1 cellular context compared by ENCODE assay signal in the genomic region with DNA sequence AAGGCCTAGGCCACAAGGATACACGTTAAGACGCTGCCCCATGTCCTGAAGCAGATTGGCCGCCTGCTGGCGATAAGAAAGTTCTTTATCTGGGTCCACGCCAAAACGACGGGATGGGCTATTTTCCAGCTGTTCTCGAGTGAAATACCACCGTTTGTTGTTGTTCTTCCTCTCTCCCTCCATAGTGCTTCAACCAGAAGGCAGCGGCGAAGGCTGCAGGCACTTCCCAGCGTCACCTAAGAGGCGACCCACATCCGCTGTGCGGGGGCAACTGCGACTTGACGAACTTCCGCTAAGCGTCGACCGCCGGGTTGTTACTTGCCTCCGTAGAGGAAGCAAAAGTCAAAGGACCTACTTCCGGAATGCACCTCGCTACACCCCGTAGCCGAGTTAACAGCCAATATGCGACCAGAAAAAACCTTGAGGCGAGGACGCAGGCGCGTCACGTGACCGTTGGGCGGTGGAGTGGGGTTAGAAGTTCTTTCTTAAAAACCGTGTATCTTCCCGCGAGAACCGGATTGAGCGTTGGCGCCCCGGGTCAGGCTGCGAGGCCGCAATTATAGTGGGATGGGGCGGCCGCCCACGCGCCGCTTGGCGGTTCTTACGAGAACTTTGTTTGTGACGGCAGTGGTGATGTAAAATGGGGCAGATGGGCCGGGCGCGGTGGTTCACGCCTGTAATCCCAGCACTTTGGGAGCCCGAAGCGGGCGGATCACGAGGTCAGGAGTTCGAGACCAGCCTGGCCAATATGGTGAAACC.
TF ChIP-seq lines count a peak whose summit lies in the region.

A gene (minus strand): TSS at position 215 of the 759 bp plus-strand sequence. CDS start 32 bp downstream, at position 183.

TF ChIP-seq in HepG2, 621 proteins besides CTCF, POLR2A, EP300 and RAD21 (continued from another document and continues in another):
- TF ChIP-seq ZFAT (CRISPR knock-in tag; conservative IDR thresholded peaks at IDR 0.05) (no peak), GLI4 (CRISPR knock-in tag; IDR thresholded peaks at IDR 0.05; ENCODE audit: borderline replicate concordance) (peak; percentile 16; the same call in 1 of the 2 replicates), HES4 (CRISPR knock-in tag; IDR thresholded peaks at IDR 0.05; ENCODE audit: borderline replicate concordance) (peak; percentile 52; the same call in 1 of the 2 replicates), ZNF703 (CRISPR knock-in tag; IDR thresholded peaks at IDR 0.05; ENCODE audit: borderline replicate concordance) (no peak; the same call in 1 of the 2 replicates), GABPA (IDR thresholded peaks at IDR 0.05; ENCODE audit: low read depth, low read length) (peak; percentile 92), GABPA (CRISPR knock-in tag; IDR thresholded peaks at IDR 0.05; ENCODE audit: low read depth) (peak; percentile 98), ZFX (CRISPR knock-in tag; IDR thresholded peaks at IDR 0.05; ENCODE audit: low read depth) (peak; percentile 99), HMG20A (CRISPR knock-in tag; IDR thresholded peaks at IDR 0.05; ENCODE audit: borderline replicate concordance) (no peak), ZNF264 (CRISPR knock-in tag; IDR thresholded peaks at IDR 0.05) (peak; percentile 72), ZNF34 (CRISPR knock-in tag; IDR thresholded peaks at IDR 0.05; ENCODE audit: borderline replicate concordance) (0 out of 2 replicates have a peak, but pooled peaks have one; percentile 26), KDM4B (CRISPR knock-in tag; IDR thresholded peaks at IDR 0.05) (no peak), JARID2 (CRISPR knock-in tag; IDR thresholded peaks at IDR 0.05; ENCODE audit: insufficient replicate concordance) (no peak), YEATS2 (CRISPR knock-in tag; IDR thresholded peaks at IDR 0.05; ENCODE audit: borderline replicate concordance) (peak; percentile 95), ZMYM3 (CRISPR knock-in tag; IDR thresholded peaks at IDR 0.05) (peak; percentile 86), ZNF589 (CRISPR knock-in tag; conservative IDR thresholded peaks at IDR 0.05) (no peak), EED (CRISPR knock-in tag; IDR thresholded peaks at IDR 0.05) (no peak), ZNF720 (CRISPR knock-in tag; IDR thresholded peaks at IDR 0.05) (no peak), LCORL (IDR thresholded peaks at IDR 0.05) (peak; percentile 59), LCORL (CRISPR knock-in tag; IDR thresholded peaks at IDR 0.05) (peak; percentile 62), CHD4 (IDR thresholded peaks at IDR 0.05; ENCODE audit: borderline replicate concordance, low read length) (no peak), ZBTB3 (CRISPR knock-in tag; IDR thresholded peaks at IDR 0.05; ENCODE audit: borderline replicate concordance, low read depth) (0 out of 2 replicates have a peak, but pooled peaks have one; percentile 44), ZSCAN29 (CRISPR knock-in tag; conservative IDR thresholded peaks at IDR 0.05) (peak; percentile 93; the same call in 1 of the 2 replicates), ZNF567 (CRISPR knock-in tag; IDR thresholded peaks at IDR 0.05; ENCODE audit: borderline replicate concordance) (no peak), ZNF382 (CRISPR knock-in tag; IDR thresholded peaks at IDR 0.05; ENCODE audit: borderline replicate concordance) (no peak), PCBP1 (IDR thresholded peaks at IDR 0.05; ENCODE audit: borderline replicate concordance, low read depth, low read length) (no peak), POGZ (CRISPR knock-in tag; IDR thresholded peaks at IDR 0.05) (peak; percentile 95), BRCA1 (CRISPR knock-in tag; IDR thresholded peaks at IDR 0.05) (no peak), HNRNPUL1 (IDR thresholded peaks at IDR 0.05; ENCODE audit: low read depth, low read length) (no peak), ZNF772 (CRISPR knock-in tag; IDR thresholded peaks at IDR 0.05) (peak; percentile 61; the same call in 1 of the 2 replicates)
- TF ChIP-seq, protein P1, sequence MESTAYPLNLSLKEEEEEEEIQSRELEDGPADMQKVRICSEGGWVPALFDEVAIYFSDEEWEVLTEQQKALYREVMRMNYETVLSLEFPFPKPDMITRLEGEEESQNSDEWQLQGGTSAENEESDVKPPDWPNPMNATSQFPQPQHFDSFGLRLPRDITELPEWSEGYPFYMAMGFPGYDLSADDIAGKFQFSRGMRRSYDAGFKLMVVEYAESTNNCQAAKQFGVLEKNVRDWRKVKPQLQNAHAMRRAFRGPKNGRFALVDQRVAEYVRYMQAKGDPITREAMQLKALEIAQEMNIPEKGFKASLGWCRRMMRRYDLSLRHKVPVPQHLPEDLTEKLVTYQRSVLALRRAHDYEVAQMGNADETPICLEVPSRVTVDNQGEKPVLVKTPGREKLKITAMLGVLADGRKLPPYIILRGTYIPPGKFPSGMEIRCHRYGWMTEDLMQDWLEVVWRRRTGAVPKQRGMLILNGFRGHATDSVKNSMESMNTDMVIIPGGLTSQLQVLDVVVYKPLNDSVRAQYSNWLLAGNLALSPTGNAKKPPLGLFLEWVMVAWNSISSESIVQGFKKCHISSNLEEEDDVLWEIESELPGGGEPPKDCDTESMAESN (CRISPR knock-in tag; conservative IDR thresholded peaks at IDR 0.05): peak; percentile 93
- TF ChIP-seq, protein P2, sequence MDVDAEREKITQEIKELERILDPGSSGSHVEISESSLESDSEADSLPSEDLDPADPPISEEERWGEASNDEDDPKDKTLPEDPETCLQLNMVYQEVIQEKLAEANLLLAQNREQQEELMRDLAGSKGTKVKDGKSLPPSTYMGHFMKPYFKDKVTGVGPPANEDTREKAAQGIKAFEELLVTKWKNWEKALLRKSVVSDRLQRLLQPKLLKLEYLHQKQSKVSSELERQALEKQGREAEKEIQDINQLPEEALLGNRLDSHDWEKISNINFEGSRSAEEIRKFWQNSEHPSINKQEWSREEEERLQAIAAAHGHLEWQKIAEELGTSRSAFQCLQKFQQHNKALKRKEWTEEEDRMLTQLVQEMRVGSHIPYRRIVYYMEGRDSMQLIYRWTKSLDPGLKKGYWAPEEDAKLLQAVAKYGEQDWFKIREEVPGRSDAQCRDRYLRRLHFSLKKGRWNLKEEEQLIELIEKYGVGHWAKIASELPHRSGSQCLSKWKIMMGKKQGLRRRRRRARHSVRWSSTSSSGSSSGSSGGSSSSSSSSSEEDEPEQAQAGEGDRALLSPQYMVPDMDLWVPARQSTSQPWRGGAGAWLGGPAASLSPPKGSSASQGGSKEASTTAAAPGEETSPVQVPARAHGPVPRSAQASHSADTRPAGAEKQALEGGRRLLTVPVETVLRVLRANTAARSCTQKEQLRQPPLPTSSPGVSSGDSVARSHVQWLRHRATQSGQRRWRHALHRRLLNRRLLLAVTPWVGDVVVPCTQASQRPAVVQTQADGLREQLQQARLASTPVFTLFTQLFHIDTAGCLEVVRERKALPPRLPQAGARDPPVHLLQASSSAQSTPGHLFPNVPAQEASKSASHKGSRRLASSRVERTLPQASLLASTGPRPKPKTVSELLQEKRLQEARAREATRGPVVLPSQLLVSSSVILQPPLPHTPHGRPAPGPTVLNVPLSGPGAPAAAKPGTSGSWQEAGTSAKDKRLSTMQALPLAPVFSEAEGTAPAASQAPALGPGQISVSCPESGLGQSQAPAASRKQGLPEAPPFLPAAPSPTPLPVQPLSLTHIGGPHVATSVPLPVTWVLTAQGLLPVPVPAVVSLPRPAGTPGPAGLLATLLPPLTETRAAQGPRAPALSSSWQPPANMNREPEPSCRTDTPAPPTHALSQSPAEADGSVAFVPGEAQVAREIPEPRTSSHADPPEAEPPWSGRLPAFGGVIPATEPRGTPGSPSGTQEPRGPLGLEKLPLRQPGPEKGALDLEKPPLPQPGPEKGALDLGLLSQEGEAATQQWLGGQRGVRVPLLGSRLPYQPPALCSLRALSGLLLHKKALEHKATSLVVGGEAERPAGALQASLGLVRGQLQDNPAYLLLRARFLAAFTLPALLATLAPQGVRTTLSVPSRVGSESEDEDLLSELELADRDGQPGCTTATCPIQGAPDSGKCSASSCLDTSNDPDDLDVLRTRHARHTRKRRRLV (CRISPR knock-in tag; IDR thresholded peaks at IDR 0.05): peak; percentile 86
- TF ChIP-seq, protein P3, sequence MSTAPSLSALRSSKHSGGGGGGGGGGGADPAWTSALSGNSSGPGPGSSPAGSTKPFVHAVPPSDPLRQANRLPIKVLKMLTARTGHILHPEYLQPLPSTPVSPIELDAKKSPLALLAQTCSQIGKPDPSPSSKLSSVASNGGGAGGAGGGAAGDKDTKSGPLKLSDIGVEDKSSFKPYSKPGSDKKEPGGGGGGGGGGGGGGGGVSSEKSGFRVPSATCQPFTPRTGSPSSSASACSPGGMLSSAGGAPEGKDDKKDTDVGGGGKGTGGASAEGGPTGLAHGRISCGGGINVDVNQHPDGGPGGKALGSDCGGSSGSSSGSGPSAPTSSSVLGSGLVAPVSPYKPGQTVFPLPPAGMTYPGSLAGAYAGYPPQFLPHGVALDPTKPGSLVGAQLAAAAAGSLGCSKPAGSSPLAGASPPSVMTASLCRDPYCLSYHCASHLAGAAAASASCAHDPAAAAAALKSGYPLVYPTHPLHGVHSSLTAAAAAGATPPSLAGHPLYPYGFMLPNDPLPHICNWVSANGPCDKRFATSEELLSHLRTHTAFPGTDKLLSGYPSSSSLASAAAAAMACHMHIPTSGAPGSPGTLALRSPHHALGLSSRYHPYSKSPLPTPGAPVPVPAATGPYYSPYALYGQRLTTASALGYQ (CRISPR knock-in tag; IDR thresholded peaks at IDR 0.05): peak; percentile 47; the same call in 1 of the 2 replicates
- TF ChIP-seq, protein P4, sequence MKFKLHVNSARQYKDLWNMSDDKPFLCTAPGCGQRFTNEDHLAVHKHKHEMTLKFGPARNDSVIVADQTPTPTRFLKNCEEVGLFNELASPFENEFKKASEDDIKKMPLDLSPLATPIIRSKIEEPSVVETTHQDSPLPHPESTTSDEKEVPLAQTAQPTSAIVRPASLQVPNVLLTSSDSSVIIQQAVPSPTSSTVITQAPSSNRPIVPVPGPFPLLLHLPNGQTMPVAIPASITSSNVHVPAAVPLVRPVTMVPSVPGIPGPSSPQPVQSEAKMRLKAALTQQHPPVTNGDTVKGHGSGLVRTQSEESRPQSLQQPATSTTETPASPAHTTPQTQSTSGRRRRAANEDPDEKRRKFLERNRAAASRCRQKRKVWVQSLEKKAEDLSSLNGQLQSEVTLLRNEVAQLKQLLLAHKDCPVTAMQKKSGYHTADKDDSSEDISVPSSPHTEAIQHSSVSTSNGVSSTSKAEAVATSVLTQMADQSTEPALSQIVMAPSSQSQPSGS (CRISPR knock-in tag; IDR thresholded peaks at IDR 0.05): peak; percentile 67; the same call in 1 of the 2 replicates
- TF ChIP-seq, protein P5, sequence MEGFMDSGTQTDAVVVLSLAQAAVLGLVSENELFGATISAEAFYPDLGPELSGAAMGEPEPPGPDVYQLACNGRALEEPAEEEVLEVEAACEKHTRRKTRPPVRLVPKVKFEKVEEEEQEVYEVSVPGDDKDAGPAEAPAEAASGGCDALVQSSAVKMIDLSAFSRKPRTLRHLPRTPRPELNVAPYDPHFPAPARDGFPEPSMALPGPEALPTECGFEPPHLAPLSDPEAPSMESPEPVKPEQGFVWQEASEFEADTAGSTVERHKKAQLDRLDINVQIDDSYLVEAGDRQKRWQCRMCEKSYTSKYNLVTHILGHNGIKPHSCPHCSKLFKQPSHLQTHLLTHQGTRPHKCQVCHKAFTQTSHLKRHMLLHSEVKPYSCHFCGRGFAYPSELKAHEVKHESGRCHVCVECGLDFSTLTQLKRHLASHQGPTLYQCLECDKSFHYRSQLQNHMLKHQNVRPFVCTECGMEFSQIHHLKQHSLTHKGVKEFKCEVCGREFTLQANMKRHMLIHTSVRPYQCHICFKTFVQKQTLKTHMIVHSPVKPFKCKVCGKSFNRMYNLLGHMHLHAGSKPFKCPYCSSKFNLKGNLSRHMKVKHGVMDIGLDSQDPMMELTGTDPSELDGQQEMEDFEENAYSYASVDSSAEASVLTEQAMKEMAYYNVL (CRISPR knock-in tag; IDR thresholded peaks at IDR 0.05; ENCODE audit: borderline replicate concordance): peak; percentile 66
- TF ChIP-seq, protein P6, sequence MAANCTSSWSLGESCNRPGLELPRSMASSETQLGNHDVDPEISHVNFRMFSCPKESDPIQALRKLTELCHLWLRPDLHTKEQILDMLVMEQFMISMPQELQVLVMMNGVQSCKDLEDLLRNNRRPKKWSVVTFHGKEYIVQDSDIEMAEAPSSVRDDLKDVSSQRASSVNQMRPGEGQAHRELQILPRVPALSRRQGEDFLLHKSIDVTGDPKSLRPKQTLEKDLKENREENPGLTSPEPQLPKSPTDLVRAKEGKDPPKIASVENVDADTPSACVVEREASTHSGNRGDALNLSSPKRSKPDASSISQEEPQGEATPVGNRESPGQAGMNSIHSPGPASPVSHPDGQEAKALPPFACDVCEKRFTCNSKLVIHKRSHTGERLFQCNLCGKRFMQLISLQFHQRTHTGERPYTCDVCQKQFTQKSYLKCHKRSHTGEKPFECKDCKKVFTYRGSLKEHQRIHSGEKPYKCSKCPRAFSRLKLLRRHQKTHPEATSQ (CRISPR knock-in tag; IDR thresholded peaks at IDR 0.05; ENCODE audit: borderline replicate concordance): peak; percentile 45; the same call in 1 of the 2 replicates
- TF ChIP-seq, protein P7, sequence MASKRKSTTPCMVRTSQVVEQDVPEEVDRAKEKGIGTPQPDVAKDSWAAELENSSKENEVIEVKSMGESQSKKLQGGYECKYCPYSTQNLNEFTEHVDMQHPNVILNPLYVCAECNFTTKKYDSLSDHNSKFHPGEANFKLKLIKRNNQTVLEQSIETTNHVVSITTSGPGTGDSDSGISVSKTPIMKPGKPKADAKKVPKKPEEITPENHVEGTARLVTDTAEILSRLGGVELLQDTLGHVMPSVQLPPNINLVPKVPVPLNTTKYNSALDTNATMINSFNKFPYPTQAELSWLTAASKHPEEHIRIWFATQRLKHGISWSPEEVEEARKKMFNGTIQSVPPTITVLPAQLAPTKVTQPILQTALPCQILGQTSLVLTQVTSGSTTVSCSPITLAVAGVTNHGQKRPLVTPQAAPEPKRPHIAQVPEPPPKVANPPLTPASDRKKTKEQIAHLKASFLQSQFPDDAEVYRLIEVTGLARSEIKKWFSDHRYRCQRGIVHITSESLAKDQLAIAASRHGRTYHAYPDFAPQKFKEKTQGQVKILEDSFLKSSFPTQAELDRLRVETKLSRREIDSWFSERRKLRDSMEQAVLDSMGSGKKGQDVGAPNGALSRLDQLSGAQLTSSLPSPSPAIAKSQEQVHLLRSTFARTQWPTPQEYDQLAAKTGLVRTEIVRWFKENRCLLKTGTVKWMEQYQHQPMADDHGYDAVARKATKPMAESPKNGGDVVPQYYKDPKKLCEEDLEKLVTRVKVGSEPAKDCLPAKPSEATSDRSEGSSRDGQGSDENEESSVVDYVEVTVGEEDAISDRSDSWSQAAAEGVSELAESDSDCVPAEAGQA (IDR thresholded peaks at IDR 0.05; ENCODE audit: low read depth): peak; percentile 98
- TF ChIP-seq, protein P7 (CRISPR knock-in tag; IDR thresholded peaks at IDR 0.05; ENCODE audit: borderline replicate concordance): no peak
